In genomic region chr22:41664951-41665350, GRCh38 we compare ENCODE assay signal across 17 cellular contexts. TPM values are rescaled to one million over a fixed set of nuclear protein-coding genes. Genes with fewer than 3 reads are reported as not detected.
DNase-seq lines count a peak whose midpoint lies in the region; ATAC-seq and TF ChIP-seq lines count a peak whose summit lies in the region.
"Had no signal": no experiment of that assay in that cellular context is flagged by ENCODE, and none has a peak within 500 bp of the region (broad histone marks: within the 10 kb centered on the region; RNA-seq: fewer than 3 reads in every experiment).

No MANE protein-coding gene starts in this region.

- H3K9me3 ChIP-seq in suprapubic skin: no peaks in the 10 kb centered on the region
- H3K9me3 ChIP-seq: BLaER1, right lobe of liver had no signal

- TF ChIP-seq CTCF in brain (conservative IDR thresholded peaks at IDR 0.05): no peak
- TF ChIP-seq CTCF in suprapubic skin (IDR thresholded peaks at IDR 0.05): no peak

- peaks cover 54% of the 10 kb centered on the region for H3K36me3 ChIP-seq in suprapubic skin

- no peak for DNase-seq in activated naive CD8-positive, alpha-beta T cell treated with anti-CD3 and anti-CD28 coated beads, Interleukin-2, amount 50 U/mL, for 24 hours
- DNase-seq in suprapubic skin (ENCODE audit: low spot score in 2 of 2) (peak; percentile 26 to 51), pons (ENCODE audit: low spot score) (no peak), NCI-H1436 (lab: John Stamatoyannopoulos, UW) (no peak)
- DNase-seq: left cardiac atrium, MM.1S, NCI-H2029, NCI-H446, nucleus accumbens, SHP77 treated with DMSO at 0.1 percent for 48 hours, substantia nigra had no signal

- H3K36me3 Mint-ChIP-seq in activated naive CD8-positive, alpha-beta T cell: no peaks in the 10 kb centered on the region
- peaks cover 37% of the 10 kb centered on the region for H3K36me3 Mint-ChIP-seq in activated naive CD8-positive, alpha-beta T cell treated with anti-CD3 and anti-CD28 coated beads, Interleukin-2, amount 50 U/mL, for 24 hours (ENCODE audit: low read depth)
- H3K36me3 Mint-ChIP-seq in IgD-negative memory B cell (peaks cover 14% of the 10 kb centered on the region), brain (peaks cover 24% of the 10 kb centered on the region)

- H3K4me3 ChIP-seq in suprapubic skin: no peak overlapping the region
- H3K4me3 ChIP-seq: BLaER1, coronary artery, right lobe of liver had no signal

- no peak for TF ChIP-seq POLR2A in suprapubic skin (IDR thresholded peaks at IDR 0.05)

- no peak for TF ChIP-seq EP300 in suprapubic skin (IDR thresholded peaks at IDR 0.05)

- H3K9me3 Mint-ChIP-seq in activated naive CD8-positive, alpha-beta T cell (ENCODE audit: low read depth): no peaks in the 10 kb centered on the region
- H3K9me3 Mint-ChIP-seq in activated naive CD8-positive, alpha-beta T cell treated with anti-CD3 and anti-CD28 coated beads, Interleukin-2, amount 50 U/mL, for 24 hours: no peaks in the 10 kb centered on the region
- H3K9me3 Mint-ChIP-seq in IgD-negative memory B cell (no peaks in the 10 kb centered on the region), brain (no peaks in the 10 kb centered on the region)

- ATAC-seq in activated naive CD8-positive, alpha-beta T cell treated with anti-CD3 and anti-CD28 coated beads, Interleukin-2, amount 50 U/mL, for 24 hours: no peak
- ATAC-seq: left cardiac atrium, right lobe of liver had no signal

- no peaks in the 10 kb centered on the region for H3K27me3 Mint-ChIP-seq in activated naive CD8-positive, alpha-beta T cell
- H3K27me3 Mint-ChIP-seq in activated naive CD8-positive, alpha-beta T cell treated with anti-CD3 and anti-CD28 coated beads, Interleukin-2, amount 50 U/mL, for 24 hours: no peaks in the 10 kb centered on the region
- H3K27me3 Mint-ChIP-seq in IgD-negative memory B cell (no peaks in the 10 kb centered on the region), brain (no peaks in the 10 kb centered on the region)

- H3K4me1 ChIP-seq in suprapubic skin: peaks cover 17% of the 10 kb centered on the region

- WGBS in suprapubic skin: 95% methylated on average over 3 of the region's 3 CpGs

- no peak overlapping the region for H3K4me3 Mint-ChIP-seq in activated naive CD8-positive, alpha-beta T cell
- no peak overlapping the region for H3K4me3 Mint-ChIP-seq in activated naive CD8-positive, alpha-beta T cell treated with anti-CD3 and anti-CD28 coated beads, Interleukin-2, amount 50 U/mL, for 24 hours
- H3K4me3 Mint-ChIP-seq in IgD-negative memory B cell: peak overlapping the region in 1 of 4 donors; percentile 55
- H3K4me3 Mint-ChIP-seq in brain: no peak overlapping the region

- peaks cover 15% of the 10 kb centered on the region for H3K4me1 Mint-ChIP-seq in activated naive CD8-positive, alpha-beta T cell (ENCODE audit: low read depth)
- peaks cover 16% of the 10 kb centered on the region for H3K4me1 Mint-ChIP-seq in activated naive CD8-positive, alpha-beta T cell treated with anti-CD3 and anti-CD28 coated beads, Interleukin-2, amount 50 U/mL, for 24 hours
- H3K4me1 Mint-ChIP-seq in IgD-negative memory B cell: peaks cover 4 to 9% (median 5%) of the 10 kb centered on the region in 3 donors
- H3K4me1 Mint-ChIP-seq in brain: peaks cover 15% of the 10 kb centered on the region

- H3K27ac Mint-ChIP-seq in activated naive CD8-positive, alpha-beta T cell: peak overlapping the region; percentile 28
- H3K27ac Mint-ChIP-seq in activated naive CD8-positive, alpha-beta T cell treated with anti-CD3 and anti-CD28 coated beads, Interleukin-2, amount 50 U/mL, for 24 hours: no peak overlapping the region
- peak overlapping the region in 2 of 3 donors; percentile 73 to 81 for H3K27ac Mint-ChIP-seq in IgD-negative memory B cell
- H3K27ac Mint-ChIP-seq in brain: peak overlapping the region in 3 of 5 experiments; percentile 41 to 60 (median 57)

- no peaks in the 10 kb centered on the region for H3K27me3 ChIP-seq in suprapubic skin
- H3K27me3 ChIP-seq: BLaER1, right lobe of liver had no signal

- H3K27ac ChIP-seq in suprapubic skin: no peak overlapping the region
- H3K27ac ChIP-seq: BLaER1, coronary artery, right lobe of liver had no signal

RNA-seq across cellular contexts. Expression of gene SNU13, which starts 23.7 kb away (rescaled TPM):
- polyA plus RNA-seq in IgD-negative memory B cell (316 TPM), brain (ENCODE audit: insufficient read depth, low read depth, low replicate concordance) (345 TPM)
- total RNA-seq in suprapubic skin: 100 to 1,000 TPM; 113 to 159 (median 126) TPM

RNA-seq across cellular contexts. Expression of gene MEI1, which starts 34.4 kb away (rescaled TPM):
- polyA plus RNA-seq in IgD-negative memory B cell (105 TPM), brain (ENCODE audit: insufficient read depth, low read depth, low replicate concordance) (3.2 TPM)
- 1 to 10 TPM in 1 of 4 donors, under 1 TPM in 1, not detected in 2; 0.72 to 5.0 TPM for total RNA-seq in suprapubic skin

RNA-seq across cellular contexts. Expression of gene XRCC6, which starts 43.9 kb away (rescaled TPM):
- 377 TPM for polyA plus RNA-seq in IgD-negative memory B cell
- polyA plus RNA-seq in brain (ENCODE audit: insufficient read depth, low read depth, low replicate concordance): 399 TPM
- total RNA-seq in suprapubic skin: 100 to 1,000 TPM; 131 to 194 (median 182) TPM

RNA-seq across cellular contexts. Expression of gene DESI1, which starts 44.1 kb away (rescaled TPM):
- 12.5 TPM for polyA plus RNA-seq in IgD-negative memory B cell
- polyA plus RNA-seq in brain (ENCODE audit: insufficient read depth, low read depth, low replicate concordance): 27.0 TPM
- 10 to 100 TPM; 25.6 to 32.9 (median 27.9) TPM for total RNA-seq in suprapubic skin

Comparison
In these comparisons a context has a peak if more than half of its experiments do, and no peak if none do; other contexts are left out.
1. DNase-seq: peak in suprapubic skin (2 of 2); none in activated naive CD8-positive, alpha-beta T cell treated with anti-CD3 and anti-CD28 coated beads, Interleukin-2, amount 50 U/mL, for 24 hours (single experiment), pons (single experiment) and NCI-H1436 (single experiment).
2. RNA of gene MEI1, which starts 34.4 kb away (polyA plus RNA-seq): 105 TPM in IgD-negative memory B cell (single experiment); 3.2 TPM in brain (single experiment); every median in the first group is over 10 times any median in the second.